Comparison of ENCODE assay signal across 8 cellular contexts in the genomic region with DNA sequence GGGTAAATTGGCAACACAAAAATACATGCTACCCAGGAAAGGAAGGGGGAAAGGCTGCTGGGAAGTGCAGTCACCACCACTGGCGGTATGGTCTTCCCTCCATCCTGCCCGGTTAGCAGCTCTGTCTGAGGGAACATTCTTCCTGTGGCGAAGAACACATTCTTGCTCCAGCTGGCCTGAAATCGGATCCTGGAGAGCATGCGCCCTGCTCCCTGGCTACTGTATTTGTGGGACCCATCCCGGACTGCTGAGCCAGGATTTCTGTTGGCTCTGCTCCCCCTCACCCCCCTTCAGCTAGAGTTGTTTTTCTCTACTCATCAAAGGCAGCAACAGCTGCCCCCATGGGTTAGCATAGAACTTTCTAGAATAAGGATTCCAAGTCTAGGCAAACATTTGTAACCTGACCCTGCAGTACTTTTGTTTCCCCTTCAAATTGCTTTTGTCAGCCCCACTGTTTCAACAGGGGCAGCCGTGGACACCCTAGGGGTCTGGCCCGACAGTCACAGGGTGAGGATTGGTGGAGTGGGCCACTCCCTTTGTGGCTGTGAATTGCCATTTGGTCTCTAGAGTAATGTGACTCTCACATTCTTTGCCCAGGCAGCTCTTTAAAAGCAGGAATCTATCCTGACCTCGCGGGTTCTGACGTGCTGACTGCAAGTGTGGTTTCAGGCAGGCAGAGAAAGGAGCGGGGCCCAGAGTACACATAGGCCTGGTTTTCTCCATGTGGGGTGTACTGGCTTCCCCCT.
A peak's percentile ranks its signal among the peaks of the same experiment; 100 is the strongest.
DNase-seq lines count a peak whose midpoint lies in the region; ATAC-seq, FAIRE-seq and TF ChIP-seq lines count a peak whose summit lies in the region.

No MANE protein-coding gene starts in this region.

- CTCF ChIA-PET in GM12878 (lab: Yijun Ruan, JAX), result interaction anchor here (0.6 to 3.3 kb wide), 6 partner anchors 8 to 471 kb away, joined by 3 to 15 read pairs (median 6); no protein-coding TSS in a partner anchor

- peak overlapping the region; percentile 25 for H3K9ac ChIP-seq in GM12878 (ENCODE audit: control insufficient read depth, insufficient read depth, low read length)

- RAD21 ChIA-PET in GM12878 (lab: Charles Lee; ENCODE audit: unreplicated experiment), result interaction anchor here (0.6 to 13.6 kb wide), 25 partner anchors 9 to 476 kb away, joined by 3 to 258 read pairs (median 8); partner anchors contain the start of genes ARID4B and IRF2BP2

- H3K4me2 ChIP-seq in GM12878 (ENCODE audit: control insufficient read depth, insufficient read depth), result peak overlapping the region; percentile 54

- BruUV-seq in GM12878 (replicated peaks; lab: Mats Ljungman, UMichigan), result no TSS peak

- no peaks in the 10 kb centered on the region for H3K36me3 ChIP-seq in GM12878 (ENCODE audit: control insufficient read depth in 2 of 2, insufficient read depth in 2 of 2, low read length in 1 of 2)
- no peaks in the 10 kb centered on the region for H3K36me3 ChIP-seq in gastrocnemius medialis

- H3K27me3 ChIP-seq in GM12878 (replicated peaks in 1 of 2; ENCODE audit: control insufficient read depth in 2 of 2, insufficient read depth in 2 of 2, low read length in 1 of 2) (no peaks in the 10 kb centered on the region), gastrocnemius medialis (no peaks in the 10 kb centered on the region)

- TF ChIP-seq POLR2A in GM12878 (IDR thresholded peaks at IDR 0.05; ENCODE audit: low read depth, low read length) (peak; percentile 31; the same call in 1 of the 2 replicates), gastrocnemius medialis (IDR thresholded peaks at IDR 0.05) (peak; percentile 56 to 75)

- peak in 1 of 2 experiments; percentile 87; a peak in 2 of 4 replicates for TF ChIP-seq EP300 in GM12878 (IDR thresholded peaks at IDR 0.05; ENCODE audit: borderline replicate concordance in 1 of 2, control insufficient read depth in 1 of 2, low read depth in 2 of 2, low read length in 2 of 2)

- H3K27ac ChIP-seq in GM12878 (ENCODE audit: control insufficient read depth, insufficient read depth) (peak overlapping the region; percentile 95), gastrocnemius medialis (peak overlapping the region; percentile 87 to 94 (median 90))

- TF ChIP-seq RAD21 in GM12878 (IDR thresholded peaks at IDR 0.05; ENCODE audit: insufficient read depth, low read depth, low read length), result 0 out of 2 replicates have a peak, but pooled peaks have one; percentile 4

- SMC1A ChIA-PET in GM12878 (lab: Charles Lee; ENCODE audit: uncharacterized antibody, unreplicated experiment), result interaction anchor here (0.8 to 13.6 kb wide), 25 partner anchors 7 to 475 kb away, joined by 3 to 229 read pairs (median 6); no protein-coding TSS in a partner anchor

- 58% methylated on average over 12 of the region's 12 CpGs for WGBS in GM12878 (ENCODE audit: insufficient coverage, insufficient replicate concordance, low lambda C conversion rate, missing lambda C conversion rate)

- H3K4me1 ChIP-seq in GM12878 (ENCODE audit: control insufficient read depth, insufficient read depth, low read length) (peaks cover 60% of the 10 kb centered on the region), gastrocnemius medialis (peaks cover 58 to 59% of the 10 kb centered on the region in 2 donors)

- H3K4me3 ChIP-seq in GM12878 (no peak overlapping the region), gastrocnemius medialis (peak overlapping the region; percentile 48 to 65 (median 55))

- H3K9me3 ChIP-seq in GM12878 (replicated peaks; ENCODE audit: control insufficient read depth, insufficient read depth, low read length) (no peaks in the 10 kb centered on the region), gastrocnemius medialis (no peaks in the 10 kb centered on the region)

- in situ Hi-C loops in GM12878 (cut with MboI), result loop anchor here (5.0 to 10.0 kb wide), 2 partner anchors 129 to 366 kb away; no protein-coding TSS in a partner anchor
- in situ Hi-C loops in gastrocnemius medialis (cut with MboI; ENCODE audit: low sequenced_read_pairs in 4 of 4), result loop anchor here in 2 of 4 donors (5.0 to 10.0 kb wide), 3 partner anchors 101 to 466 kb away; no protein-coding TSS in a partner anchor

- intact Hi-C loops in GM12878 (cut with micrococcal nuclease; ENCODE audit: unreplicated experiment), result loop anchor here (1.0 to 2.0 kb wide), 7 partner anchors 8 to 128 kb away; no protein-coding TSS in a partner anchor
- intact Hi-C loops in gastrocnemius medialis (cut with DNase I; ENCODE audit: low total_unique reads), result loop anchor here (1.0 to 5.0 kb wide), 5 partner anchors 84 to 474 kb away; no protein-coding TSS in a partner anchor

- no peaks in the 10 kb centered on the region for H4K20me1 ChIP-seq in GM12878 (ENCODE audit: control insufficient read depth, insufficient read depth)

- peak; percentile 41 for ATAC-seq in GM19463 (IDR thresholded peaks at IDR 0.05; ENCODE audit: unreplicated experiment)
- peak; percentile 72 for ATAC-seq in GM12878
- ATAC-seq in gastrocnemius medialis, result peak; percentile 84
- no peak for ATAC-seq in GM18870 (IDR thresholded peaks at IDR 0.05; ENCODE audit: unreplicated experiment)

- no peak for FAIRE-seq in GM12878 (lab: Jason Lieb, UNC)

- H3K79me2 ChIP-seq in GM12878 (ENCODE audit: control insufficient read depth, insufficient read depth, low read length), result no peaks in the 10 kb centered on the region

- DNase-seq in AG08395 (ENCODE audit: low spot score) (peak; percentile 87), NCI-H2171 treated with DMSO at 0.1 percent for 48 hours (lab: John Stamatoyannopoulos, UW) (peak; percentile 95), GM12878 (ENCODE audit: low read depth, low spot score) (no peak), iPS DF 4.7 (ENCODE audit: extremely low read depth, low spot score) (peak; percentile 79), gastrocnemius medialis (peak; percentile 83 to 93)
- no peak for DNase-seq in stimulated activated CD4-positive, alpha-beta T cell treated with anti-CD3 and anti-CD28 coated beads, Interleukin-4, amount 100 ng/mL, for 24 hours

- H2AFZ ChIP-seq in GM12878 (ENCODE audit: control insufficient read depth, low read depth, low read length), result peak overlapping the region; percentile 9

- TF ChIP-seq CTCF in GM12878 (IDR thresholded peaks at IDR 0.05 in 2 of 3, conservative IDR thresholded peaks at IDR 0.05 in 1 of 3; ENCODE audit: control insufficient read depth in 2 of 3, extremely low read depth in 1 of 3, insufficient read depth in 1 of 3, low read depth in 3 of 3, low read length in 3 of 3) (no peak), gastrocnemius medialis (IDR thresholded peaks at IDR 0.05 in 4 of 5, conservative IDR thresholded peaks at IDR 0.05 in 1 of 5) (no peak)

- POLR2A ChIA-PET in GM12878 (lab: Charles Lee), result interaction anchor here (0.5 to 12.0 kb wide), 18 partner anchors 5 to 370 kb away, joined by 3 to 111 read pairs (median 5); partner anchors contain the start of gene IRF2BP2

TF ChIP-seq in GM12878, 131 proteins besides CTCF, POLR2A, EP300 and RAD21 (continues in another document):
- TF ChIP-seq MYC (IDR thresholded peaks at IDR 0.05; ENCODE audit: insufficient read depth, insufficient read length, insufficient replicate concordance, low read length, severe bottlenecking) (no peak), CBFB (IDR thresholded peaks at IDR 0.05; ENCODE audit: low read depth) (0 out of 2 replicates have a peak, but pooled peaks have one; percentile 40), BHLHE40 (IDR thresholded peaks at IDR 0.05; ENCODE audit: borderline replicate concordance in 1 of 2, low read depth in 2 of 2, low read length in 1 of 2) (peak; percentile 46 to 48; a peak in 2 of 4 replicates), CBX3 (IDR thresholded peaks at IDR 0.05; ENCODE audit: borderline replicate concordance, low read depth) (no peak), ZNF384 (IDR thresholded peaks at IDR 0.05; ENCODE audit: borderline replicate concordance, low read depth, low read length) (no peak), HDAC6 (IDR thresholded peaks at IDR 0.05; ENCODE audit: unreplicated experiment) (no peak), EED (IDR thresholded peaks at IDR 0.05; ENCODE audit: low read depth) (peak; percentile 38; the same call in 1 of the 2 replicates)
- TF ChIP-seq, protein P1, sequence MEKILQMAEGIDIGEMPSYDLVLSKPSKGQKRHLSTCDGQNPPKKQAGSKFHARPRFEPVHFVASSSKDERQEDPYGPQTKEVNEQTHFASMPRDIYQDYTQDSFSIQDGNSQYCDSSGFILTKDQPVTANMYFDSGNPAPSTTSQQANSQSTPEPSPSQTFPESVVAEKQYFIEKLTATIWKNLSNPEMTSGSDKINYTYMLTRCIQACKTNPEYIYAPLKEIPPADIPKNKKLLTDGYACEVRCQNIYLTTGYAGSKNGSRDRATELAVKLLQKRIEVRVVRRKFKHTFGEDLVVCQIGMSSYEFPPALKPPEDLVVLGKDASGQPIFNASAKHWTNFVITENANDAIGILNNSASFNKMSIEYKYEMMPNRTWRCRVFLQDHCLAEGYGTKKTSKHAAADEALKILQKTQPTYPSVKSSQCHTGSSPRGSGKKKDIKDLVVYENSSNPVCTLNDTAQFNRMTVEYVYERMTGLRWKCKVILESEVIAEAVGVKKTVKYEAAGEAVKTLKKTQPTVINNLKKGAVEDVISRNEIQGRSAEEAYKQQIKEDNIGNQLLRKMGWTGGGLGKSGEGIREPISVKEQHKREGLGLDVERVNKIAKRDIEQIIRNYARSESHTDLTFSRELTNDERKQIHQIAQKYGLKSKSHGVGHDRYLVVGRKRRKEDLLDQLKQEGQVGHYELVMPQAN (conservative IDR thresholded peaks at IDR 0.05), result no peak

Comparison
In these comparisons a context has a peak if more than half of its experiments do, and no peak if none do; other contexts are left out.
1. DNase-seq: peak in AG08395 (single experiment), NCI-H2171 treated with DMSO at 0.1 percent for 48 hours (single experiment), iPS DF 4.7 (single experiment) and gastrocnemius medialis (2 of 2); none in GM12878 (single experiment) and stimulated activated CD4-positive, alpha-beta T cell treated with anti-CD3 and anti-CD28 coated beads, Interleukin-4, amount 100 ng/mL, for 24 hours (single experiment).